In genomic region chr17:50425682-50426471, GRCh38 we compare ENCODE assay signal across 8 cellular contexts. TPM values are rescaled to one million over a fixed set of nuclear protein-coding genes. Genes with fewer than 3 reads are reported as not detected.
A peak's percentile ranks its signal among the peaks of the same experiment; 100 is the strongest.
DNase-seq lines count a peak whose midpoint lies in the region; ATAC-seq and TF ChIP-seq lines count a peak whose summit lies in the region.

ACSF2 (plus strand) TSS chr17:50426218; CDS start chr17:50426262, 44 bp downstream.

- H3K9me3 ChIP-seq in KOPT-K1 (ENCODE audit: insufficient read depth, low read length, poor library complexity, severe bottlenecking) (no peaks in the 10 kb centered on the region), WERI-Rb-1 (ENCODE audit: severe bottlenecking) (no peaks in the 10 kb centered on the region), mammary epithelial cell (replicated peaks; ENCODE audit: insufficient read depth, low read length) (no peaks in the 10 kb centered on the region)

- peak within 1 kb of the TSS; percentile 57 for H3K4me3 ChIP-seq in WERI-Rb-1 (ENCODE audit: low read depth, low read length)
- peak within 1 kb of the TSS; percentile 58 to 79 (median 61) for H3K4me3 ChIP-seq in mammary epithelial cell (replicated peaks in 1 of 3; ENCODE audit: insufficient read depth in 1 of 3, low read depth in 2 of 3, low read length in 3 of 3)

- TF ChIP-seq CTCF in WERI-Rb-1 (IDR thresholded peaks at IDR 0.05; ENCODE audit: low read depth, low read length) (no peak), mammary epithelial cell (conservative IDR thresholded peaks at IDR 0.05 in 1 of 2, IDR thresholded peaks at IDR 0.05 in 1 of 2; ENCODE audit: extremely low read depth in 1 of 2, insufficient read depth in 1 of 2, low read depth in 1 of 2, low read length in 2 of 2) (no peak)

- H3K36me3 ChIP-seq in KOPT-K1 (ENCODE audit: insufficient read depth, low read length): no peaks in the 10 kb centered on the region
- no peaks in the 10 kb centered on the region; the same call in 1 of the 2 replicates for H3K36me3 ChIP-seq in WERI-Rb-1
- H3K36me3 ChIP-seq in mammary epithelial cell (ENCODE audit: insufficient read depth, low read length): no peaks in the 10 kb centered on the region

- intact Hi-C loops in mammary epithelial cell (cut with micrococcal nuclease): no loop called here

- peak within 1 kb of the TSS; percentile 77 for H3K27ac ChIP-seq in KOPT-K1 (ENCODE audit: low read depth, low read length, poor library complexity, severe bottlenecking)
- H3K27ac ChIP-seq in WERI-Rb-1: peak within 1 kb of the TSS; percentile 77
- peak within 1 kb of the TSS; percentile 56 for H3K27ac ChIP-seq in mammary epithelial cell (ENCODE audit: insufficient read depth, low read depth, low read length)

- H3K4me2 ChIP-seq in mammary epithelial cell (ENCODE audit: insufficient read depth, low read depth, low read length): peak within 1 kb of the TSS; percentile 93

- peak within 1 kb of the TSS; percentile 63 for H3K9ac ChIP-seq in mammary epithelial cell (ENCODE audit: insufficient read depth, low read length)

- dilution Hi-C loops in mammary epithelial cell (cut with HindIII; ENCODE audit: low sequenced_read_pairs): loop anchor here (5.0 kb wide), 1 partner anchor 39 kb away; no protein-coding TSS in a partner anchor

- H3K27me3 ChIP-seq in WERI-Rb-1 (ENCODE audit: insufficient read depth, low read depth, severe bottlenecking): no peaks in the 10 kb centered on the region
- H3K27me3 ChIP-seq in mammary epithelial cell (ENCODE audit: insufficient read depth, low read length): no peaks in the 10 kb centered on the region

- in situ Hi-C loops in mammary epithelial cell (cut with MboI; ENCODE audit: low sequenced_read_pairs in 2 of 2): no loop called here

- H4K20me1 ChIP-seq in mammary epithelial cell (ENCODE audit: insufficient read depth, low read length): no peaks in the 10 kb centered on the region

- CTCF ChIA-PET in mammary epithelial cell (lab: Charles Lee; ENCODE audit: low non-redundant PET): no interaction called here

- DNase-seq in AML-193 (lab: John Stamatoyannopoulos, UW) (peak; percentile 43 to 61), WERI-Rb-1 (peak; percentile 66), mammary epithelial cell (peak; percentile 57), islet precursor cell (peak; percentile 93), middle frontal gyrus (ENCODE audit: extremely low spot score, low spot score) (no peak)
- DNase-seq in stimulated activated CD4-positive, alpha-beta T cell treated with anti-CD3 and anti-CD28 coated beads, Interleukin-15, amount 100 ng/mL, for 48 hours (ENCODE audit: low read depth in 2 of 2): peak; percentile 38 to 66

- ATAC-seq in GM19395 (IDR thresholded peaks at IDR 0.05; ENCODE audit: unreplicated experiment): peak; percentile 56

- H3K4me1 ChIP-seq in mammary epithelial cell (ENCODE audit: insufficient read depth, low read length): peaks cover 61% of the 10 kb centered on the region

- no TSS peak for BruUV-seq in mammary epithelial cell (replicated peaks; lab: Mats Ljungman, UMichigan)

- peak within 1 kb of the TSS; percentile 96 for H2AFZ ChIP-seq in mammary epithelial cell (ENCODE audit: low read depth, low read length)

- 5% methylated on average over 6 of the region's 70 CpGs for WGBS in mammary epithelial cell (ENCODE audit: low coverage, missing lambda C conversion rate)

- H3K79me2 ChIP-seq in mammary epithelial cell (ENCODE audit: insufficient read depth, low read length): peaks cover 30% of the 10 kb centered on the region

RNA-seq across cellular contexts. Expression of gene ACSF2, which starts in this region (rescaled TPM):
- 10 to 100 TPM; 28.1 to 37.2 TPM for total RNA-seq in mammary epithelial cell
- 28.9 TPM for polyA plus RNA-seq in mammary epithelial cell
- 22.8 TPM for polyA minus RNA-seq in mammary epithelial cell
